ENCODE assay signal across 8 cellular contexts in genomic region chr7:150778738-150779301, GRCh38. TPM values are rescaled to one million over a fixed set of nuclear protein-coding genes. Genes with fewer than 3 reads are reported as not detected.
A peak's percentile ranks its signal among the peaks of the same experiment; 100 is the strongest.
DNase-seq lines count a peak whose midpoint lies in the region; ATAC-seq and TF ChIP-seq lines count a peak whose summit lies in the region.

No MANE protein-coding gene starts in this region.

- H3K4me3 ChIP-seq in LNCaP clone FGC (ENCODE audit: low read depth, low read length) = no peak overlapping the region
- H3K4me3 ChIP-seq in foreskin fibroblast (ENCODE audit: low read depth in 1 of 2, low read length in 2 of 2) = no peak overlapping the region
- H3K4me3 ChIP-seq in osteoblast (ENCODE audit: insufficient read depth, low read length) = no peak overlapping the region
- no peak overlapping the region for H3K4me3 ChIP-seq in tibial artery

- no peak overlapping the region for H2AFZ ChIP-seq in osteoblast (ENCODE audit: low read length)

- peaks cover 27% of the 10 kb centered on the region for H3K27me3 Mint-ChIP-seq in activated T-helper 2 cell treated with anti-CD3 and anti-CD28 coated beads, Interferon-gamma antibody, Interleukin-2, Interleukin-4, amounts not matched to agents 10 μg/mL and 5 μg/mL and 100 μg/mL, durations not matched to agents 14 hours and 24 hours and 36 hours (ENCODE audit: low read depth)

- H3K27ac Mint-ChIP-seq in activated T-helper 2 cell treated with anti-CD3 and anti-CD28 coated beads, Interferon-gamma antibody, Interleukin-2, Interleukin-4, amounts not matched to agents 10 μg/mL and 5 μg/mL and 100 μg/mL, durations not matched to agents 14 hours and 24 hours and 36 hours = no peak overlapping the region

- H3K4me3 Mint-ChIP-seq in activated T-helper 2 cell treated with anti-CD3 and anti-CD28 coated beads, Interferon-gamma antibody, Interleukin-2, Interleukin-4, amounts not matched to agents 10 μg/mL and 5 μg/mL and 100 μg/mL, durations not matched to agents 14 hours and 24 hours and 36 hours (ENCODE audit: low read depth) = no peak overlapping the region

- H3K4me1 ChIP-seq in osteoblast (ENCODE audit: insufficient read depth, low read length) = no peaks in the 10 kb centered on the region
- no peaks in the 10 kb centered on the region for H3K4me1 ChIP-seq in tibial artery

- H3K36me3 ChIP-seq in osteoblast (ENCODE audit: insufficient read depth, low read length) (no peaks in the 10 kb centered on the region), tibial artery (no peaks in the 10 kb centered on the region)

- in situ Hi-C loops in G401 (cut with HindIII; ENCODE audit: low sequenced_read_pairs) = no loop called here

- ATAC-seq in HG03196 (IDR thresholded peaks at IDR 0.05; ENCODE audit: unreplicated experiment) = no peak

- no peaks in the 10 kb centered on the region for H3K79me2 ChIP-seq in osteoblast (ENCODE audit: insufficient read depth, low read length)

- H3K4me2 ChIP-seq in osteoblast (ENCODE audit: insufficient read depth, low read length) = no peak overlapping the region

- H3K36me3 Mint-ChIP-seq in activated T-helper 2 cell treated with anti-CD3 and anti-CD28 coated beads, Interferon-gamma antibody, Interleukin-2, Interleukin-4, amounts not matched to agents 10 μg/mL and 5 μg/mL and 100 μg/mL, durations not matched to agents 14 hours and 24 hours and 36 hours (ENCODE audit: low read depth) = no peaks in the 10 kb centered on the region

- H3K9me3 Mint-ChIP-seq in activated T-helper 2 cell treated with anti-CD3 and anti-CD28 coated beads, Interferon-gamma antibody, Interleukin-2, Interleukin-4, amounts not matched to agents 10 μg/mL and 5 μg/mL and 100 μg/mL, durations not matched to agents 14 hours and 24 hours and 36 hours = peaks cover 4% of the 10 kb centered on the region

- H3K9me3 ChIP-seq in osteoblast (ENCODE audit: low read depth, low read length) (no peaks in the 10 kb centered on the region), tibial artery (no peaks in the 10 kb centered on the region)

- no peaks in the 10 kb centered on the region for H3K4me1 Mint-ChIP-seq in activated T-helper 2 cell treated with anti-CD3 and anti-CD28 coated beads, Interferon-gamma antibody, Interleukin-2, Interleukin-4, amounts not matched to agents 10 μg/mL and 5 μg/mL and 100 μg/mL, durations not matched to agents 14 hours and 24 hours and 36 hours (ENCODE audit: low read depth)

- intact Hi-C loops in activated T-helper 2 cell treated with anti-CD3 and anti-CD28 coated beads, Interferon-gamma antibody, Interleukin-2, Interleukin-4, amounts not matched to agents 10 μg/mL and 5 μg/mL and 100 μg/mL, durations not matched to agents 14 hours and 24 hours and 36 hours (cut with micrococcal nuclease) = loop anchor here (1.0 to 2.0 kb wide), 2 partner anchors 98 to 207 kb away; no protein-coding TSS in a partner anchor
- intact Hi-C loops in tibial artery (cut with DNase I; ENCODE audit: low total_unique reads) = no loop called here

- H4K20me1 ChIP-seq in osteoblast (ENCODE audit: insufficient read depth, low read length) = no peaks in the 10 kb centered on the region

- no peaks in the 10 kb centered on the region for H3K27me3 ChIP-seq in osteoblast (ENCODE audit: insufficient read depth, low read length)
- H3K27me3 ChIP-seq in tibial artery = peaks cover 0 to 12% of the 10 kb centered on the region in 2 donors

- peak; percentile 95 for TF ChIP-seq CTCF in LNCaP clone FGC (IDR thresholded peaks at IDR 0.05; ENCODE audit: control insufficient read depth, extremely low read depth, insufficient read depth)
- peak; percentile 87 for TF ChIP-seq CTCF in foreskin fibroblast (IDR thresholded peaks at IDR 0.05; ENCODE audit: low read depth, low read length)
- peak; percentile 93 for TF ChIP-seq CTCF in osteoblast (IDR thresholded peaks at IDR 0.05; ENCODE audit: extremely low read depth, low read depth, low read length)
- peak; percentile 45 to 66 for TF ChIP-seq CTCF in tibial artery (IDR thresholded peaks at IDR 0.05)

- no peak overlapping the region for H3K27ac ChIP-seq in osteoblast (ENCODE audit: low read depth, low read length)
- H3K27ac ChIP-seq in tibial artery = no peak overlapping the region

- DNase-seq in G401 (ENCODE audit: low spot score) = peak; percentile 83
- DNase-seq in LNCaP clone FGC (ENCODE audit: low read depth) = peak; percentile 44
- peak; percentile 81 for DNase-seq in RPMI8226
- peak; percentile 55 for DNase-seq in activated T-helper 2 cell treated with anti-CD3 and anti-CD28 coated beads, Interferon-gamma antibody, Interleukin-2, Interleukin-4, amounts not matched to agents 10 μg/mL and 5 μg/mL and 100 μg/mL, durations not matched to agents 14 hours and 24 hours and 36 hours (ENCODE audit: low spot score)
- peak; percentile 21 to 64 for DNase-seq in foreskin fibroblast
- no peak for DNase-seq in osteoblast (ENCODE audit: insufficient read length, low spot score, missing footprints)
- DNase-seq in tibial artery = peak in 1 of 2 donors; percentile 84

RNA-seq across cellular contexts. Expression of gene TMEM176B, which starts 21.3 kb away (rescaled TPM):
- 1.8 and 7.8 TPM in 2 replicates for total RNA-seq in G401 (2014; rRNA removed; shearing (Covaris generic))
- 0.14 TPM in 1 of 2 replicates, not detected in the other for total RNA-seq in activated T-helper 2 cell treated with anti-CD3 and anti-CD28 coated beads, Interferon-gamma antibody, Interleukin-2, Interleukin-4, amounts not matched to agents 10 μg/mL and 5 μg/mL and 100 μg/mL, durations not matched to agents 14 hours and 24 hours and 36 hours
- 0.72 TPM in 1 of 2 replicates, not detected in the other for total RNA-seq in osteoblast

RNA-seq across cellular contexts. Expression of gene TMEM176A, which starts 21.7 kb away (rescaled TPM):
- total RNA-seq in G401 (2014; rRNA removed; shearing (Covaris generic)) = not detected in 2 replicates
- not detected in 2 replicates for total RNA-seq in activated T-helper 2 cell treated with anti-CD3 and anti-CD28 coated beads, Interferon-gamma antibody, Interleukin-2, Interleukin-4, amounts not matched to agents 10 μg/mL and 5 μg/mL and 100 μg/mL, durations not matched to agents 14 hours and 24 hours and 36 hours
- not detected in 2 replicates for total RNA-seq in osteoblast

RNA-seq across cellular contexts. Expression of gene GIMAP5, which starts 41.6 kb away (rescaled TPM):
- not detected in 2 replicates for total RNA-seq in G401 (2014; rRNA removed; shearing (Covaris generic))
- 42.9 and 46.7 TPM in 2 replicates for total RNA-seq in activated T-helper 2 cell treated with anti-CD3 and anti-CD28 coated beads, Interferon-gamma antibody, Interleukin-2, Interleukin-4, amounts not matched to agents 10 μg/mL and 5 μg/mL and 100 μg/mL, durations not matched to agents 14 hours and 24 hours and 36 hours
- not detected in 2 replicates for total RNA-seq in osteoblast

Comparison
In these comparisons a context has a peak if more than half of its experiments do, and no peak if none do; other contexts are left out.
1. RNA of gene GIMAP5, which starts 41.6 kb away (total RNA-seq): 42.9 to 46.7 TPM in activated T-helper 2 cell treated with anti-CD3 and anti-CD28 coated beads, Interferon-gamma antibody, Interleukin-2, Interleukin-4, amounts not matched to agents 10 μg/mL and 5 μg/mL and 100 μg/mL, durations not matched to agents 14 hours and 24 hours and 36 hours; not detected in G401 and not detected in osteoblast; every median in the first group is over 10 times any median in the second.
2. Peak in every context shown above with its lines, with median percentiles within 50 percentile points of each other: CTCF ChIP-seq.